ENCODE assay signal across 29 cellular contexts in genomic region chr16:16788004-16788403, GRCh38.
"Had no signal": no experiment of that assay in that cellular context is flagged by ENCODE, and none has a peak within 500 bp of the region (broad histone marks: within the 10 kb centered on the region; RNA-seq: fewer than 3 reads in every experiment).

No MANE protein-coding gene starts in this region.

- H3K36me3 ChIP-seq: ascending aorta, cardiac muscle cell, SJCRH30 had no signal

- H3K4me3 ChIP-seq: ascending aorta, cardiac muscle cell, PC-9, SJCRH30, SK-N-MC had no signal

- H3K4me1 ChIP-seq: ascending aorta, SJCRH30 had no signal

- H3K27me3 ChIP-seq: ascending aorta, cardiac muscle cell, SJCRH30 had no signal

- H3K27ac ChIP-seq: ascending aorta, cardiac muscle cell, PC-9, RWPE1, SJCRH30, SK-N-MC had no signal

- H3K9me3 ChIP-seq: SJCRH30 had no signal

- H3K27ac Mint-ChIP-seq: activated CD4-positive, alpha-beta T cell treated with anti-CD3 and anti-CD28 coated beads for 36 hours; activated CD4-positive, alpha-beta T cell treated with anti-CD3 and anti-CD28 coated beads, Interleukin-2, amount 10 ng/mL, durations not matched to agents 7 days and 5 days; activated CD8-positive, alpha-beta T cell treated with anti-CD3 and anti-CD28 coated beads, Interleukin-2, amount 10 ng/mL, durations not matched to agents 7 days and 5 days; activated naive CD4-positive, alpha-beta T cell treated with anti-CD3 and anti-CD28 coated beads, Interleukin-2, amount 50 U/mL, for 24 hours; activated naive CD8-positive, alpha-beta T cell treated with anti-CD3 and anti-CD28 coated beads, Interleukin-2, amount 10 ng/mL, durations not matched to agents 7 days and 5 days; activated T-cell treated with anti-CD3 and anti-CD28 coated beads, Interleukin-2, amount 50 U/mL, for 24 hours; activated T-helper 2 cell treated with anti-CD3 and anti-CD28 coated beads, Interferon-gamma antibody, Interleukin-2, Interleukin-4, amounts not matched to agents 10 μg/mL and 5 μg/mL and 100 μg/mL, durations not matched to agents 14 hours and 24 hours and 36 hours had no signal

- H3K36me3 Mint-ChIP-seq: activated naive CD4-positive, alpha-beta T cell treated with anti-CD3 and anti-CD28 coated beads, Interleukin-2, amount 50 U/mL, for 24 hours; activated naive CD8-positive, alpha-beta T cell treated with anti-CD3 and anti-CD28 coated beads, Interleukin-2, amount 10 ng/mL, durations not matched to agents 7 days and 5 days had no signal

- DNase-seq: activated CD4-positive, alpha-beta T cell treated with anti-CD3 and anti-CD28 coated beads for 36 hours; activated CD4-positive, alpha-beta T cell treated with anti-CD3 and anti-CD28 coated beads, Interleukin-2, amount 10 ng/mL, durations not matched to agents 7 days and 5 days; activated CD4-positive, alpha-beta T cell treated with anti-CD3 and anti-CD28 coated beads, Interleukin-2, amount 50 U/mL, for 48 hours; activated CD8-positive, alpha-beta T cell treated with anti-CD3 and anti-CD28 coated beads, Interleukin-2, amount 10 ng/mL, durations not matched to agents 7 days and 5 days; activated gamma-delta T cell; activated naive CD4-positive, alpha-beta T cell treated with Interleukin-2 at 50 U/mL for 16 hours; activated naive CD8-positive, alpha-beta T cell treated with anti-CD3 and anti-CD28 coated beads, Interleukin-2, amount 10 ng/mL, durations not matched to agents 7 days and 5 days; activated T-cell treated with anti-CD3 and anti-CD28 coated beads, Interleukin-2, amount 50 U/mL, for 24 hours; amygdala; NCI-H1092 treated with DMSO at 0.1 percent for 48 hours; NCI-H1417; NCI-H146; NCI-H187; NCI-H2029 treated with DMSO at 0.1 percent for 48 hours; NCI-H2107; NCI-H226; NCI-H526; NCI-H748 treated with DMSO at 0.1 percent for 48 hours; NK-92 treated with Interleukin-12 subunit alpha and Interleukin-12 subunit beta, amount 100 ng/mL, for 24 hours; PC-9; SJCRH30; T1000 had no signal

- H3K9me3 Mint-ChIP-seq: activated naive CD4-positive, alpha-beta T cell treated with anti-CD3 and anti-CD28 coated beads, Interleukin-2, amount 50 U/mL, for 24 hours; activated naive CD8-positive, alpha-beta T cell treated with anti-CD3 and anti-CD28 coated beads, Interleukin-2, amount 10 ng/mL, durations not matched to agents 7 days and 5 days; activated T-helper 2 cell treated with anti-CD3 and anti-CD28 coated beads, Interferon-gamma antibody, Interleukin-2, Interleukin-4, amounts not matched to agents 10 μg/mL and 5 μg/mL and 100 μg/mL, durations not matched to agents 14 hours and 24 hours and 36 hours; central memory CD8-positive, alpha-beta T cell had no signal

- H3K4me1 Mint-ChIP-seq: activated CD4-positive, alpha-beta T cell treated with anti-CD3 and anti-CD28 coated beads for 36 hours; activated CD4-positive, alpha-beta T cell treated with anti-CD3 and anti-CD28 coated beads, Interleukin-2, amount 10 ng/mL, durations not matched to agents 7 days and 5 days; activated naive CD4-positive, alpha-beta T cell treated with anti-CD3 and anti-CD28 coated beads, Interleukin-2, amount 50 U/mL, for 24 hours; activated naive CD8-positive, alpha-beta T cell treated with anti-CD3 and anti-CD28 coated beads, Interleukin-2, amount 10 ng/mL, durations not matched to agents 7 days and 5 days; central memory CD8-positive, alpha-beta T cell had no signal

- H2AFZ ChIP-seq: PC-9 had no signal

- H3K4me2 ChIP-seq: PC-9 had no signal

- H3K4me3 Mint-ChIP-seq: activated CD4-positive, alpha-beta T cell treated with anti-CD3 and anti-CD28 coated beads for 36 hours; activated CD4-positive, alpha-beta T cell treated with anti-CD3 and anti-CD28 coated beads, Interleukin-2, amount 10 ng/mL, durations not matched to agents 7 days and 5 days; activated CD8-positive, alpha-beta T cell treated with anti-CD3 and anti-CD28 coated beads, Interleukin-2, amount 10 ng/mL, durations not matched to agents 7 days and 5 days; activated naive CD4-positive, alpha-beta T cell treated with anti-CD3 and anti-CD28 coated beads, Interleukin-2, amount 50 U/mL, for 24 hours; activated naive CD8-positive, alpha-beta T cell treated with anti-CD3 and anti-CD28 coated beads, Interleukin-2, amount 10 ng/mL, durations not matched to agents 7 days and 5 days; activated T-cell treated with anti-CD3 and anti-CD28 coated beads, Interleukin-2, amount 50 U/mL, for 24 hours; central memory CD8-positive, alpha-beta T cell had no signal

- H3K27me3 Mint-ChIP-seq: activated CD4-positive, alpha-beta T cell treated with anti-CD3 and anti-CD28 coated beads for 36 hours; activated CD4-positive, alpha-beta T cell treated with anti-CD3 and anti-CD28 coated beads, Interleukin-2, amount 10 ng/mL, durations not matched to agents 7 days and 5 days had no signal
